8 cellular contexts compared by ENCODE assay signal in the genomic region with DNA sequence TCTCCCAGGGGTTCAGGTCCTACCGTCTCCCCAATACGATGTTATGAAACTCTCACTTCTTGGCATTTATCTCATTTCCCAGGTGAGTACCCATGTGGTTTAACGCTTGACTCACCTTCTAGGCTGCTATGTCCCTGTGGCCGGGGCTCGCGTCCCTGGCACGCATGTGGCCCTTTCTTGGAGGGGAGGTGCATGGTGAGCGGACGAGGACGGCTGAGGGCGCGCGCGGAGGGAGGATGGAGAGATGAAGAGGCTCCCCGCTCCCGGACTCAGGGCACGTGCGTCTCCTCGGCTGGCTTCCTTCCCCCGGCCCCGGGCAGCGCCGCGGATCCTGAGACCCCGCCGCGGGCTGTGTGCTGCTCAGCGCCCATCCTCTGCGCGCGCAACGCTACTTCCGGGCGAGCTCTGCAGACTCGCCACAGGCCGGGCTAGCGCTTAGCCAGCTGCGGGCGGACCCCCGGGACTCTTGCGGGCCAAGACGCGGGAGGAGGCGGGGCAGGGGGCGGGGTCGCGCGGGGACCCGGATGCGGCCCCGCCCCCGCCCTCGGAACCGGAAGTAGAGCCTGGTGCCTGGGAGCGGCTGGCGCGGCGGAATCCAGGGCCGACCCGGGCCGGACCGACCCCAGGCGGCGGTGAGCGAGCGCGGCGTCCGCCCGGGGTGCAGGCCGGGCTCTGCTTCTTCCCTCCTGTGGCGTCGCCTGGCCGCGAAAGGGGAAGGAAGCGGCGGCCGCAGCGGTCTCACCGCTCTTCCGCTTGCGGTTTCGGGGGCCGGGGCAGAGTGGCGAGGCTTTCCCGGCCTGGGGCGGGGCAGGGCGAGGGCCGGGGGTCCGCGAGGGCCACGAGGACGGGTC. TPM values are rescaled to one million over a fixed set of nuclear protein-coding genes. Genes with fewer than 3 reads are reported as not detected.
DNase-seq lines count a peak whose midpoint lies in the region; ATAC-seq, FAIRE-seq and TF ChIP-seq lines count a peak whose summit lies in the region.

Gene CTTN, plus strand, starts transcription at position 547 of the 851 bp plus-strand sequence. CDS start 8,769 bp downstream, outside the sequence.

- FAIRE-seq in pancreas (lab: Jason Lieb, UNC), result no peak

- TF ChIP-seq POLR2A in adrenal gland (IDR thresholded peaks at IDR 0.05) (peak; percentile 36 to 88), tibial nerve (IDR thresholded peaks at IDR 0.05) (peak in 1 of 2 donors; percentile 63)

- H3K27ac Mint-ChIP-seq in CD4-positive, CD25-positive, alpha-beta regulatory T cell, result peak within 1 kb of the TSS in 1 of 3 donors; percentile 31

- H3K4me3 ChIP-seq in CD4-positive, CD25-positive, alpha-beta regulatory T cell (ENCODE audit: low read depth, low read length), result peak within 1 kb of the TSS; percentile 60
- H3K4me3 ChIP-seq in adrenal gland (peak within 1 kb of the TSS; percentile 27 to 97 (median 61)), cardiac muscle cell (peak within 1 kb of the TSS; percentile 96), pancreas (peak within 1 kb of the TSS; percentile 59 to 95 (median 85)), tibial nerve (peak within 1 kb of the TSS; percentile 91 to 98 (median 96))

- H3K36me3 ChIP-seq in CD4-positive, CD25-positive, alpha-beta regulatory T cell (ENCODE audit: control insufficient read depth, insufficient read depth, low read length), result no peaks in the 10 kb centered on the region
- H3K36me3 ChIP-seq in adrenal gland (replicated peaks in 1 of 2) (no peaks in the 10 kb centered on the region), cardiac muscle cell (no peaks in the 10 kb centered on the region), pancreas (no peaks in the 10 kb centered on the region), tibial nerve (no peaks in the 10 kb centered on the region)

- peak within 1 kb of the TSS; percentile 85 to 92 (median 90) for H3K4me3 Mint-ChIP-seq in CD4-positive, CD25-positive, alpha-beta regulatory T cell

- WGBS in adrenal gland, 4 donors, result 0 to 2% (median 1%) methylated on average over 13 to 93 of the region's 93 CpGs
- WGBS in pancreas, 2 donors, result 0% methylated on average over 60 to 93 of the region's 93 CpGs
- WGBS in tibial nerve, 2 donors, result 1% methylated on average over 40 to 59 of the region's 93 CpGs

- H3K9me3 ChIP-seq in CD4-positive, CD25-positive, alpha-beta regulatory T cell (ENCODE audit: control insufficient read depth in 2 of 2, low read length in 2 of 2), result no peaks in the 10 kb centered on the region
- H3K9me3 ChIP-seq in adrenal gland (replicated peaks in 1 of 3), result no peaks in the 10 kb centered on the region
- no peaks in the 10 kb centered on the region for H3K9me3 ChIP-seq in cardiac muscle cell (ENCODE audit: low read depth)
- H3K9me3 ChIP-seq in pancreas, result no peaks in the 10 kb centered on the region
- H3K9me3 ChIP-seq in tibial nerve, result no peaks in the 10 kb centered on the region

- ATAC-seq in CD4-positive, CD25-positive, alpha-beta regulatory T cell (ENCODE audit: low read depth in 2 of 2), result peak; percentile 46 to 56
- ATAC-seq in GM21825 (IDR thresholded peaks at IDR 0.05; ENCODE audit: unreplicated experiment) (peak; percentile 54), pancreas (peak; percentile 86 to 93 (median 90))

- peaks cover 6% of the 10 kb centered on the region for H3K27me3 ChIP-seq in CD4-positive, CD25-positive, alpha-beta regulatory T cell (ENCODE audit: control insufficient read depth, insufficient read depth, low read length)
- H3K27me3 ChIP-seq in adrenal gland (no peaks in the 10 kb centered on the region), cardiac muscle cell (no peaks in the 10 kb centered on the region), pancreas (no peaks in the 10 kb centered on the region), tibial nerve (no peaks in the 10 kb centered on the region)

- H3K9me3 Mint-ChIP-seq in CD4-positive, CD25-positive, alpha-beta regulatory T cell, result no peaks in the 10 kb centered on the region

- TF ChIP-seq CTCF in adrenal gland (IDR thresholded peaks at IDR 0.05) (no peak), cardiac muscle cell (IDR thresholded peaks at IDR 0.05; ENCODE audit: low read depth, low read length) (no peak), pancreas (IDR thresholded peaks at IDR 0.05) (no peak), tibial nerve (IDR thresholded peaks at IDR 0.05) (no peak)

- peak; percentile 44 to 48 (median 47) for DNase-seq in CD4-positive, CD25-positive, alpha-beta regulatory T cell
- DNase-seq in NCI-H1417 treated with DMSO at 0.1 percent for 48 hours (lab: John Stamatoyannopoulos, UW) (peak; percentile 57), T-helper 1 cell (peak; percentile 30 to 71 (median 47)), adrenal gland (peak; percentile 84 to 89 (median 86)), cardiac muscle cell (ENCODE audit: low read depth in 1 of 2, low spot score in 1 of 2) (peak; percentile 91), pancreas (peak; percentile 71 to 93 (median 87)), tibial nerve (ENCODE audit: low spot score in 2 of 2) (peak; percentile 69 to 77)

- peaks cover 38% of the 10 kb centered on the region for H3K27me3 Mint-ChIP-seq in CD4-positive, CD25-positive, alpha-beta regulatory T cell

- H3K36me3 Mint-ChIP-seq in CD4-positive, CD25-positive, alpha-beta regulatory T cell, result no peaks in the 10 kb centered on the region

- no peak within 1 kb of the TSS for H3K27ac ChIP-seq in CD4-positive, CD25-positive, alpha-beta regulatory T cell (ENCODE audit: insufficient read depth, low read length, poor library complexity, severe bottlenecking)
- H3K27ac ChIP-seq in adrenal gland, result peak within 1 kb of the TSS; percentile 61 to 94 (median 90)
- peak within 1 kb of the TSS; percentile 92 for H3K27ac ChIP-seq in cardiac muscle cell
- H3K27ac ChIP-seq in pancreas, result peak within 1 kb of the TSS; percentile 44 to 87 (median 70)
- peak within 1 kb of the TSS; percentile 65 to 94 (median 88) for H3K27ac ChIP-seq in tibial nerve

- intact Hi-C loops in adrenal gland (cut with DNase I) (no loop called here), pancreas (cut with DNase I) (no loop called here)

- peaks cover 8 to 15% (median 11%) of the 10 kb centered on the region in 4 donors for H3K4me1 Mint-ChIP-seq in CD4-positive, CD25-positive, alpha-beta regulatory T cell

- TF ChIP-seq EP300 in tibial nerve (IDR thresholded peaks at IDR 0.05), result peak in 1 of 2 donors; percentile 62

- peaks cover 21% of the 10 kb centered on the region for H3K4me1 ChIP-seq in CD4-positive, CD25-positive, alpha-beta regulatory T cell (ENCODE audit: control insufficient read depth, insufficient read depth, low read length, poor library complexity, severe bottlenecking)
- peaks cover 31 to 50% of the 10 kb centered on the region in 2 donors for H3K4me1 ChIP-seq in adrenal gland (replicated peaks in 1 of 2)
- H3K4me1 ChIP-seq in cardiac muscle cell (ENCODE audit: low read depth), result peaks cover 8% of the 10 kb centered on the region
- H3K4me1 ChIP-seq in pancreas, result peaks cover 0 to 15% (median 9%) of the 10 kb centered on the region in 3 donors
- peaks cover 0 to 45% (median 20%) of the 10 kb centered on the region in 4 donors for H3K4me1 ChIP-seq in tibial nerve

RNA-seq across cellular contexts. Expression of gene CTTN, which starts in this region (rescaled TPM):
- 5.4 TPM for total RNA-seq in CD4-positive, CD25-positive, alpha-beta regulatory T cell
- under 1 TPM in 1 of 4 donors, not detected in 3; 0.37 TPM for polyA plus RNA-seq in CD4-positive, CD25-positive, alpha-beta regulatory T cell
- total RNA-seq in adrenal gland (100 to 1,000 TPM; 190 to 419 (median 311) TPM), cardiac muscle cell (167 and 245 TPM in 2 replicates), pancreas (100 to 1,000 TPM in 1 of 6 donors, 10 to 100 TPM in 5; 68.7 to 130 (median 82.7) TPM), tibial nerve (100 to 1,000 TPM; 253 to 417 (median 342) TPM)
- polyA plus RNA-seq in adrenal gland (100 to 1,000 TPM; 157 to 333 (median 254) TPM), cardiac muscle cell (72.5 and 77.9 TPM in 2 replicates), pancreas (100 to 1,000 TPM; 106 to 118 TPM)

Comparison
In these comparisons a context has a peak if more than half of its experiments do, and no peak if none do; other contexts are left out.
1. RNA of gene CTTN (total RNA-seq): 253 to 417 TPM in tibial nerve, 190 to 419 TPM in adrenal gland, 167 to 245 TPM in cardiac muscle cell and 68.7 to 130 TPM in pancreas; 5.4 TPM in CD4-positive, CD25-positive, alpha-beta regulatory T cell (single experiment); every median in the first group is over 10 times any median in the second.
2. RNA of gene CTTN (polyA plus RNA-seq): 157 to 333 TPM in adrenal gland, 106 to 118 TPM in pancreas and 72.5 to 77.9 TPM in cardiac muscle cell; 0.37 TPM in CD4-positive, CD25-positive, alpha-beta regulatory T cell; every median in the first group is over 10 times any median in the second.
3. Peak in every context shown above with its lines, with median percentiles within 50 percentile points of each other: ATAC-seq, DNase-seq and H3K4me3 ChIP-seq.